8 cellular contexts compared by ENCODE assay signal in genomic region chr1:167223144-167224103, GRCh38. TPM values are rescaled to one million over a fixed set of nuclear protein-coding genes. Genes with fewer than 3 reads are reported as not detected.
DNase-seq lines count a peak whose midpoint lies in the region; ATAC-seq and TF ChIP-seq lines count a peak whose summit lies in the region.

No MANE protein-coding gene starts in this region.

- no peak for DNase-seq in CD4-positive, alpha-beta memory T cell
- DNase-seq in IMR-90: peak; percentile 21
- no peak for DNase-seq in COR-L47 (lab: John Stamatoyannopoulos, UW)
- no peak for DNase-seq in activated CD4-positive, alpha-beta T cell treated with anti-CD3 and anti-CD28 coated beads for 4 hours

- no peak overlapping the region for H2BK20ac ChIP-seq in IMR-90 (ENCODE audit: low read depth, low read length)

- WGBS in IMR-90 (ENCODE audit: extremely low coverage in 2 of 2, insufficient read length in 1 of 2), 2 experiments: no CpG with 5 or more reads among the region's 10 CpGs

- peak overlapping the region; percentile 90 to 99 (median 98) for H3K27ac Mint-ChIP-seq in CD4-positive, alpha-beta memory T cell

- no peak overlapping the region for H3K18ac ChIP-seq in IMR-90 (ENCODE audit: low read depth, low read length)

- no peaks in the 10 kb centered on the region for H3K27me3 ChIP-seq in CD4-positive, alpha-beta memory T cell (ENCODE audit: insufficient read depth, low read length)
- H3K27me3 ChIP-seq in IMR-90 (ENCODE audit: control insufficient read depth, insufficient read depth, low read length): no peaks in the 10 kb centered on the region
- no peaks in the 10 kb centered on the region for H3K27me3 ChIP-seq in mucosa of rectum (ENCODE audit: control insufficient read depth in 2 of 2, insufficient read depth in 2 of 2, low read length in 2 of 2)

- no peaks in the 10 kb centered on the region for H3K9me1 ChIP-seq in IMR-90 (ENCODE audit: insufficient read depth, low read length)

- no peak for TF ChIP-seq POLR2A in IMR-90 (IDR thresholded peaks at IDR 0.05; ENCODE audit: low read depth, low read length)

- dilution Hi-C loops in IMR-90 (cut with HindIII; ENCODE audit: low sequenced_read_pairs, unreplicated experiment): no loop called here

- H3K4me3 ChIP-seq in CD4-positive, alpha-beta memory T cell (ENCODE audit: low read length in 2 of 2): no peak overlapping the region
- H3K4me3 ChIP-seq in IMR-90 (ENCODE audit: insufficient read depth, low read depth, low read length): no peak overlapping the region
- H3K4me3 ChIP-seq in mucosa of rectum (ENCODE audit: low read length in 2 of 2): no peak overlapping the region

- no peak overlapping the region for H3K14ac ChIP-seq in IMR-90 (replicated peaks; ENCODE audit: low read depth, low read length)

- peaks cover 3 to 25% of the 10 kb centered on the region in 2 experiments; a peak in 3 of 4 replicates for H3K79me1 ChIP-seq in IMR-90 (ENCODE audit: low read depth in 1 of 2, low read length in 2 of 2)

- H3K9me3 Mint-ChIP-seq in CD4-positive, alpha-beta memory T cell: peaks cover 0 to 3% (median 0%) of the 10 kb centered on the region in 8 donors

- no peaks in the 10 kb centered on the region for H3K27me3 Mint-ChIP-seq in CD4-positive, alpha-beta memory T cell

- POLR2A ChIA-PET in CD4-positive, alpha-beta memory T cell (lab: Charles Lee; ENCODE audit: partially characterized antibody): interaction anchor here (0.7 to 5.5 kb wide), 7 partner anchors 9 to 330 kb away, joined by 3 to 73 read pairs (median 8); partner anchors contain the start of genes CD247, CREG1 and GPA33
- POLR2A ChIA-PET in IMR-90 (lab: Charles Lee; ENCODE audit: unreplicated experiment): no interaction called here

- H3K4me3 Mint-ChIP-seq in CD4-positive, alpha-beta memory T cell: peak overlapping the region; percentile 55 to 99 (median 97)

- H3K36me3 Mint-ChIP-seq in CD4-positive, alpha-beta memory T cell: peaks cover 0 to 15% of the 10 kb centered on the region in 2 donors

- H2BK120ac ChIP-seq in IMR-90 (ENCODE audit: low read depth, low read length): no peak overlapping the region

- no peaks in the 10 kb centered on the region for H3K9me3 ChIP-seq in CD4-positive, alpha-beta memory T cell (ENCODE audit: control insufficient read depth in 1 of 2, low read length in 2 of 2)
- no peaks in the 10 kb centered on the region for H3K9me3 ChIP-seq in IMR-90 (ENCODE audit: control insufficient read depth, insufficient read depth, low read length)
- H3K9me3 ChIP-seq in mucosa of rectum (ENCODE audit: control insufficient read depth in 2 of 2, low read length in 2 of 2): no peaks in the 10 kb centered on the region

- H3K36me3 ChIP-seq in CD4-positive, alpha-beta memory T cell (ENCODE audit: insufficient read depth, low read length): no peaks in the 10 kb centered on the region
- no peaks in the 10 kb centered on the region for H3K36me3 ChIP-seq in IMR-90 (ENCODE audit: control insufficient read depth, insufficient read depth, low read length)
- no peaks in the 10 kb centered on the region for H3K36me3 ChIP-seq in mucosa of rectum (ENCODE audit: control insufficient read depth in 2 of 2, insufficient read depth in 2 of 2, low read length in 2 of 2)

- no peak overlapping the region for H4K5ac ChIP-seq in IMR-90 (ENCODE audit: low read depth, low read length)

- H3K56ac ChIP-seq in IMR-90 (ENCODE audit: extremely low read depth, insufficient read depth, low read length): no peak overlapping the region

- BruUV-seq in IMR-90 (replicated peaks; lab: Mats Ljungman, UMichigan): no TSS peak

- H4K91ac ChIP-seq in IMR-90 (ENCODE audit: insufficient read depth, low read depth, low read length): no peak overlapping the region

- CTCF ChIA-PET in CD4-positive, alpha-beta memory T cell (lab: Charles Lee; ENCODE audit: partially characterized antibody): interaction anchor here (1.1 to 2.3 kb wide), 8 partner anchors 8 to 313 kb away, joined by 3 to 14 read pairs (median 4); no protein-coding TSS in a partner anchor
- CTCF ChIA-PET in IMR-90 (lab: Yijun Ruan, JAX): interaction anchor here (0.6 to 1.6 kb wide), 2 partner anchors 11 to 1131 kb away, joined by 3 to 5 read pairs; no protein-coding TSS in a partner anchor

- H4K8ac ChIP-seq in IMR-90 (ENCODE audit: low read depth in 2 of 2, low read length in 2 of 2): no peak overlapping the region

- no peak overlapping the region for H3K23ac ChIP-seq in IMR-90 (ENCODE audit: low read depth, low read length)

- H2AFZ ChIP-seq in IMR-90 (replicated peaks; ENCODE audit: low read length, poor library complexity): no peak overlapping the region

- H2AK5ac ChIP-seq in IMR-90 (ENCODE audit: low read depth, low read length): no peak overlapping the region

- H3K4me1 Mint-ChIP-seq in CD4-positive, alpha-beta memory T cell: peaks cover 33 to 63% (median 46%) of the 10 kb centered on the region in 4 donors

- H3K27ac ChIP-seq in CD4-positive, alpha-beta memory T cell (ENCODE audit: low read depth, low read length): peak overlapping the region; percentile 74
- H3K27ac ChIP-seq in IMR-90 (ENCODE audit: insufficient read depth, low read length) (no peak overlapping the region), angular gyrus (ENCODE audit: low read depth, low read length) (peak overlapping the region; percentile 96), mucosa of rectum (ENCODE audit: low read depth in 2 of 2, low read length in 2 of 2) (peak overlapping the region; percentile 97 to 98)

- H4K20me1 ChIP-seq in IMR-90 (ENCODE audit: insufficient read depth, low read length): no peaks in the 10 kb centered on the region

- H2BK15ac ChIP-seq in IMR-90 (ENCODE audit: low read depth, low read length): no peak overlapping the region

- no peak overlapping the region for H3K4ac ChIP-seq in IMR-90 (ENCODE audit: low read depth, low read length)

- TF ChIP-seq RAD21 in IMR-90 (IDR thresholded peaks at IDR 0.05; ENCODE audit: low read length): no peak

- H2AK9ac ChIP-seq in IMR-90 (replicated peaks; ENCODE audit: low read depth, low read length, poor library complexity): no peak overlapping the region

- intact Hi-C loops in CD4-positive, alpha-beta memory T cell (cut with micrococcal nuclease): loop anchor here (2.0 to 5.0 kb wide), 3 partner anchors 43 to 409 kb away; partner anchors contain the start of gene RCSD1
- intact Hi-C loops in IMR-90 (cut with micrococcal nuclease): loop anchor here (5.0 to 10.0 kb wide), 4 partner anchors 44 to 581 kb away; no protein-coding TSS in a partner anchor

- no peak for ATAC-seq in IMR-90 (ENCODE audit: low read depth)
- ATAC-seq in GM19324 (IDR thresholded peaks at IDR 0.05; ENCODE audit: low FRiP score, unreplicated experiment): no peak
- ATAC-seq in GM19395 (IDR thresholded peaks at IDR 0.05; ENCODE audit: unreplicated experiment): no peak

- H3K4me1 ChIP-seq in CD4-positive, alpha-beta memory T cell (ENCODE audit: insufficient read depth, low read length): peaks cover 22% of the 10 kb centered on the region
- H3K4me1 ChIP-seq in IMR-90 (ENCODE audit: control insufficient read depth, insufficient read depth, low read length) (peaks cover 3% of the 10 kb centered on the region; the same call in 1 of the 2 replicates), mucosa of rectum (ENCODE audit: control insufficient read depth in 2 of 2, insufficient read depth in 2 of 2, low read length in 2 of 2) (peaks cover 24 to 25% of the 10 kb centered on the region in 2 donors)

- H2BK5ac ChIP-seq in IMR-90 (ENCODE audit: low read depth, low read length, poor library complexity, severe bottlenecking): no peak overlapping the region

- no peak for TF ChIP-seq CTCF in IMR-90 (conservative IDR thresholded peaks at IDR 0.05; ENCODE audit: low read depth, low read length)

- H3K4me2 ChIP-seq in IMR-90 (ENCODE audit: low read depth, low read length): no peak overlapping the region; the same call in 1 of the 2 replicates

- in situ Hi-C loops in IMR-90 (cut with MboI; ENCODE audit: low sequenced_read_pairs): no loop called here

- H3K9ac ChIP-seq in IMR-90 (ENCODE audit: low read depth, low read length): no peak overlapping the region
- peak overlapping the region in 1 of 2 donors; percentile 86 for H3K9ac ChIP-seq in mucosa of rectum (ENCODE audit: low read depth in 1 of 2, low read length in 2 of 2)

TF ChIP-seq in IMR-90, 13 proteins besides CTCF, POLR2A, EP300 and RAD21:
- TF ChIP-seq MAFK (IDR thresholded peaks at IDR 0.05; ENCODE audit: low read depth, low read length) (no peak), RFX5 (IDR thresholded peaks at IDR 0.05; ENCODE audit: low read depth, low read length) (no peak), RCOR1 (IDR thresholded peaks at IDR 0.05; ENCODE audit: insufficient replicate concordance, low read length) (no peak), CEBPB (IDR thresholded peaks at IDR 0.05; ENCODE audit: low read depth, low read length) (no peak), MXI1 (IDR thresholded peaks at IDR 0.05; ENCODE audit: borderline replicate concordance, low read depth, low read length) (no peak), CHD1 (IDR thresholded peaks at IDR 0.05; ENCODE audit: low read depth, low read length) (no peak)

RNA-seq across cellular contexts. Expression of gene POU2F1, which starts 2.7 kb away (rescaled TPM):
- total RNA-seq in CD4-positive, alpha-beta memory T cell: 10 to 100 TPM; 17.9 to 22.9 TPM
- polyA plus RNA-seq in CD4-positive, alpha-beta memory T cell: 10 to 100 TPM in 1 of 2 donors, 1 to 10 TPM in 1; 5.7 to 10.9 TPM
- 3.4 and 4.4 TPM in 2 replicates for total RNA-seq in IMR-90 (2012; rRNA removed)
- 1.0 and 1.2 TPM in 2 replicates for polyA plus RNA-seq in IMR-90 (2012; rRNA removed)
- polyA plus RNA-seq in IMR-90 (2012; cell fraction: cytosol; rRNA removed): 0.32 and 0.75 TPM in 2 replicates
- 3.5 and 6.8 TPM in 2 replicates for polyA plus RNA-seq in IMR-90 (2012; cell fraction: nucleus; rRNA removed; ENCODE audit: low replicate concordance)
